ENCODE assay signal across 8 cellular contexts in genomic region chr7:102572320-102573245, GRCh38. TPM values are rescaled to one million over a fixed set of nuclear protein-coding genes. Genes with fewer than 3 reads are reported as not detected.
DNase-seq lines count a peak whose midpoint lies in the region; ATAC-seq and TF ChIP-seq lines count a peak whose summit lies in the region.
"Not testable (repeated sequence)": the region's sequence is repeated elsewhere in the genome, so short reads cannot be mapped to it uniquely, and the experiment has no call there.

Gene POLR2J3 (minus strand): TSS chr7:102572583. CDS start chr7:102572521, 62 bp downstream.

- H3K36me3 ChIP-seq in ascending aorta = not testable (repeated sequence)

- peak; percentile 13 to 58 (median 51) for TF ChIP-seq CTCF in ascending aorta (IDR thresholded peaks at IDR 0.05)

- not testable (repeated sequence) for H3K27me3 ChIP-seq in ascending aorta

- ATAC-seq in GM21515 (IDR thresholded peaks at IDR 0.05; ENCODE audit: unreplicated experiment) (peak; percentile 89), HG03520 (IDR thresholded peaks at IDR 0.05; ENCODE audit: unreplicated experiment) (peak; percentile 92)

- intact Hi-C loops in ascending aorta (cut with DNase I); cardiac septum (cut with DNase I): not testable (repeated sequence)

- DNase-seq in Daoy (ENCODE audit: low read depth) (peak; percentile 97), T-helper 9 cell (peak; percentile 100), ascending aorta (ENCODE audit: low spot score in 2 of 2) (peak; percentile 82 to 97), cardiac septum (ENCODE audit: low spot score) (peak; percentile 98)
- DNase-seq in occipital lobe (lab: John Stamatoyannopoulos, UW) = not testable (repeated sequence)
- DNase-seq in stimulated activated CD8-positive, alpha-beta memory T cell treated with anti-CD3 and anti-CD28 coated beads, Interleukin-7, amount 100 ng/mL, for 24 hours (ENCODE audit: low read depth) = peak; percentile 100

- H3K27ac ChIP-seq in ascending aorta = peak within 1 kb of the TSS; percentile 69 to 72

- not testable (repeated sequence) for H3K9me3 ChIP-seq in ascending aorta

- H3K4me3 ChIP-seq in ascending aorta = peak within 1 kb of the TSS; percentile 83 to 84

- not testable (repeated sequence) for H3K4me1 ChIP-seq in ascending aorta

RNA-seq across cellular contexts. Expression of gene POLR2J3, which starts in this region (rescaled TPM):
- 6.5 and 13.9 TPM in 2 replicates for total RNA-seq in Daoy (2014; rRNA removed; shearing (Covaris generic))
- 1.5 TPM for total RNA-seq in ascending aorta
- 18.9 TPM for total RNA-seq in cardiac septum
- total RNA-seq in occipital lobe = 27.3 TPM
